In genomic region chr14:91311284-91311662, GRCh38 we compare ENCODE assay signal across 1 cellular context.
TF ChIP-seq lines count a peak whose summit lies in the region.

No MANE protein-coding gene starts in this region.

TF ChIP-seq in H1, 55 proteins besides CTCF, POLR2A, EP300 and RAD21 (continued from another document):
- no peak for TF ChIP-seq HDAC6 (IDR thresholded peaks at IDR 0.05; ENCODE audit: low read depth, low read length)
